In genomic region chr5:82142928-82143577, GRCh38 we compare ENCODE assay signal across 21 cellular contexts.
"Had no signal": no experiment of that assay in that cellular context is flagged by ENCODE, and none has a peak within 500 bp of the region (broad histone marks: within the 10 kb centered on the region; RNA-seq: fewer than 3 reads in every experiment).

No MANE protein-coding gene starts in this region.

- H3K9me3 ChIP-seq: esophagus squamous epithelium, ovary, stomach had no signal

- H3K4me1 Mint-ChIP-seq: nephron had no signal

- FAIRE-seq: small intestine had no signal

- H3K4me3 ChIP-seq: esophagus squamous epithelium, heart left ventricle, lung, ovary, right atrium auricular region, stomach, thoracic aorta, transverse colon had no signal

- H3K27ac ChIP-seq: esophagus squamous epithelium, heart left ventricle, ovary, right atrium auricular region, stomach, thoracic aorta, transverse colon had no signal

- DNase-seq: effector memory CD8-positive, alpha-beta T cell; esophagus squamous epithelium; foreskin fibroblast; heart left ventricle; hippocampal formation; left colon; left ventricle myocardium superior; mesendoderm; naive B cell; ovary; small intestine; stimulated activated CD4-positive, alpha-beta T cell treated with anti-CD3 and anti-CD28 coated beads, Interleukin-12 subunit alpha, Interleukin-12 subunit beta, amount 100 ng/mL, for 4 hours; stimulated activated naive CD4-positive, alpha-beta T cell; stomach; substantia nigra; transverse colon had no signal

- ATAC-seq: effector memory CD8-positive, alpha-beta T cell; heart left ventricle; left colon; left ventricle myocardium superior had no signal

- H3K36me3 ChIP-seq: esophagus squamous epithelium, heart left ventricle, ovary, right atrium auricular region, thoracic aorta, transverse colon had no signal

- H3K9me3 Mint-ChIP-seq: dendritic cell treated with granulocyte-macrophage colony-stimulating factor and Interleukin-4, amounts not matched to agents 40 ng/mL and 50 ng/mL, for 4 days; effector memory CD8-positive, alpha-beta T cell had no signal

- H3K4me1 ChIP-seq: esophagus squamous epithelium, heart left ventricle, right atrium auricular region, transverse colon had no signal

- H3K27me3 Mint-ChIP-seq: dendritic cell treated with granulocyte-macrophage colony-stimulating factor and Interleukin-4, amounts not matched to agents 40 ng/mL and 50 ng/mL, for 4 days; effector memory CD8-positive, alpha-beta T cell; naive B cell had no signal

- H3K27me3 ChIP-seq: esophagus squamous epithelium, heart left ventricle, ovary, right atrium auricular region, stomach, transverse colon had no signal

- H3K27ac Mint-ChIP-seq: dendritic cell treated with granulocyte-macrophage colony-stimulating factor and Interleukin-4, amounts not matched to agents 40 ng/mL and 50 ng/mL, for 4 days; effector memory CD8-positive, alpha-beta T cell; nephron had no signal

- H3K4me3 Mint-ChIP-seq: dendritic cell treated with granulocyte-macrophage colony-stimulating factor and Interleukin-4, amounts not matched to agents 40 ng/mL and 50 ng/mL, for 4 days; effector memory CD8-positive, alpha-beta T cell; naive B cell; nephron had no signal
